ENCODE assay signal across 13 cellular contexts in the genomic region with DNA sequence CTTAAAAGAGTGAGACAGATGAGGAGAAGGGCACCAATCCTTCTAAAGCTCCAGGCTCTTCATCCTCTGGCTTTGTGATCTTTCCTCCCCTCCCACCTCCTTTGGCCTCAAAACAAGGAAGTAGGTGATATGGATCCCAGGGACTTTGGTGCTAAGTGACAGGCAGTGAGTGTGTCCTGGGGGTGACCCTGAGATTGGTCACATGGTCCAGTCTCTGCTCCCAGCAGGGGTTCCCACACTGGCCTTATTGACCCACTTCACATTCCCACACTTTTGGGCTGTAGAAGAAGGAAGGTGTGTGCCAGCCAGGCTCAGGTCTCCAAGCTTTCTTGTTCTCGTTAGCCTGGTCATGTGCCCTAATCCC.
DNase-seq lines count a peak whose midpoint lies in the region; ATAC-seq and TF ChIP-seq lines count a peak whose summit lies in the region.
"Had no signal": no experiment of that assay in that cellular context is flagged by ENCODE, and none has a peak within 500 bp of the region (broad histone marks: within the 10 kb centered on the region; RNA-seq: fewer than 3 reads in every experiment).

No MANE protein-coding gene starts in this region.

- peak overlapping the region; percentile 46 for H3K27ac Mint-ChIP-seq in nephron progenitor cell
- no peak overlapping the region for H3K27ac Mint-ChIP-seq in activated CD4-positive, alpha-beta memory T cell treated with anti-CD3 and anti-CD28 coated beads for 36 hours
- H3K27ac Mint-ChIP-seq: CD8-positive, alpha-beta memory T cell; GM23338 had no signal

- H3K9me3 Mint-ChIP-seq in nephron progenitor cell = peaks cover 6% of the 10 kb centered on the region
- H3K9me3 Mint-ChIP-seq in activated CD4-positive, alpha-beta memory T cell treated with anti-CD3 and anti-CD28 coated beads for 36 hours = no peaks in the 10 kb centered on the region
- H3K9me3 Mint-ChIP-seq: GM23338 had no signal

- ATAC-seq in left colon (peak; percentile 71), HG02973 (IDR thresholded peaks at IDR 0.05; ENCODE audit: unreplicated experiment) (no peak)
- ATAC-seq: GM23338 had no signal

- CTCF ChIA-PET in activated CD4-positive, alpha-beta memory T cell treated with anti-CD3 and anti-CD28 coated beads for 36 hours (lab: Charles Lee) = no interaction called here

- no peak for TF ChIP-seq CTCF in nephron progenitor cell (IDR thresholded peaks at IDR 0.05)

- peaks cover 8% of the 10 kb centered on the region for H3K27me3 Mint-ChIP-seq in nephron progenitor cell (ENCODE audit: low read depth, poor library complexity)
- H3K27me3 Mint-ChIP-seq in activated CD4-positive, alpha-beta memory T cell treated with anti-CD3 and anti-CD28 coated beads for 36 hours = no peaks in the 10 kb centered on the region

- peaks cover 24% of the 10 kb centered on the region for H3K4me1 Mint-ChIP-seq in nephron progenitor cell
- no peaks in the 10 kb centered on the region for H3K4me1 Mint-ChIP-seq in activated CD4-positive, alpha-beta memory T cell treated with anti-CD3 and anti-CD28 coated beads for 36 hours (ENCODE audit: low read depth)
- H3K4me1 Mint-ChIP-seq: CD8-positive, alpha-beta memory T cell; GM23338 had no signal

- intact Hi-C loops in left colon (cut with DNase I, micrococcal nuclease) = no loop called here
- intact Hi-C loops in activated CD4-positive, alpha-beta memory T cell treated with anti-CD3 and anti-CD28 coated beads for 36 hours (cut with micrococcal nuclease) = no loop called here

- no peak overlapping the region for H3K4me3 Mint-ChIP-seq in nephron progenitor cell
- no peak overlapping the region for H3K4me3 Mint-ChIP-seq in activated CD4-positive, alpha-beta memory T cell treated with anti-CD3 and anti-CD28 coated beads for 36 hours
- H3K4me3 Mint-ChIP-seq: CD8-positive, alpha-beta memory T cell; GM23338 had no signal

- H3K36me3 Mint-ChIP-seq in nephron progenitor cell (ENCODE audit: low read depth) = no peaks in the 10 kb centered on the region
- H3K36me3 Mint-ChIP-seq in activated CD4-positive, alpha-beta memory T cell treated with anti-CD3 and anti-CD28 coated beads for 36 hours = no peaks in the 10 kb centered on the region
- H3K36me3 Mint-ChIP-seq: CD8-positive, alpha-beta memory T cell had no signal

- peak; percentile 28 for DNase-seq in DMS53 (lab: John Stamatoyannopoulos, UW)
- DNase-seq in DMS53 treated with DMSO at 0.1 percent for 48 hours (lab: John Stamatoyannopoulos, UW; ENCODE audit: unreplicated experiment) = no peak
- peak in 1 of 2 donors; percentile 40 for DNase-seq in left colon
- no peak for DNase-seq in nephron progenitor cell
- DNase-seq in activated CD4-positive, alpha-beta memory T cell treated with anti-CD3 and anti-CD28 coated beads for 36 hours = no peak
- no peak for DNase-seq in stimulated activated CD4-positive, alpha-beta T cell treated with anti-CD3 and anti-CD28 coated beads, Interleukin-4, amount 100 ng/mL, for 4 hours
- DNase-seq in retina = no peak
- DNase-seq: AML-193; Caco-2; CD8-positive, alpha-beta memory T cell; H7 had no signal

- POLR2A ChIA-PET in activated CD4-positive, alpha-beta memory T cell treated with anti-CD3 and anti-CD28 coated beads for 36 hours (lab: Charles Lee) = no interaction called here
